14 cellular contexts compared by ENCODE assay signal in genomic region chr16:63978240-63978639, GRCh38.
DNase-seq lines count a peak whose midpoint lies in the region; TF ChIP-seq lines count a peak whose summit lies in the region.
"Had no signal": no experiment of that assay in that cellular context is flagged by ENCODE, and none has a peak within 500 bp of the region (broad histone marks: within the 10 kb centered on the region; RNA-seq: fewer than 3 reads in every experiment).

No MANE protein-coding gene starts in this region.

- H3K4ac ChIP-seq in H9 (ENCODE audit: low read depth, low read length): no peak overlapping the region

- H4K20me1 ChIP-seq in H9 (ENCODE audit: control insufficient read depth, insufficient read depth, insufficient read length) (no peaks in the 10 kb centered on the region), OCI-LY1 (ENCODE audit: insufficient read depth, low read length) (no peaks in the 10 kb centered on the region)

- H3K9me3 ChIP-seq in H9 (ENCODE audit: control insufficient read depth, low read depth, low read length): no peaks in the 10 kb centered on the region
- 0 out of 2 replicates have a peak, but pooled peaks cover 5% of the 10 kb centered on the region for H3K9me3 ChIP-seq in OCI-LY1 (ENCODE audit: low read length)

- no peak overlapping the region for H2BK12ac ChIP-seq in H9 (ENCODE audit: insufficient read length, low read depth, low read length)

- H3K9me3 Mint-ChIP-seq in H9: peaks cover 6% of the 10 kb centered on the region in 2 experiments; a peak in 3 of 5 replicates

- H3K4me3 ChIP-seq in OCI-LY1 (ENCODE audit: low read depth, low read length, poor library complexity, severe bottlenecking): no peak overlapping the region
- H3K4me3 ChIP-seq: GM23248 had no signal

- no peaks in the 10 kb centered on the region for H3K27me3 ChIP-seq in H9 (ENCODE audit: insufficient read depth, low read length)
- no peaks in the 10 kb centered on the region for H3K27me3 ChIP-seq in OCI-LY1 (ENCODE audit: insufficient read depth, low read length)

- H4K5ac ChIP-seq in H9 (ENCODE audit: insufficient read length, low read depth, low read length): no peak overlapping the region

- H3K18ac ChIP-seq in H9 (ENCODE audit: insufficient read length, low read depth, low read length): no peak overlapping the region

- peaks cover 10% of the 10 kb centered on the region for H3K4me1 ChIP-seq in H9 (ENCODE audit: insufficient read depth, low read length)
- peaks cover 6% of the 10 kb centered on the region for H3K4me1 ChIP-seq in OCI-LY1 (ENCODE audit: insufficient read depth, low read length, severe bottlenecking)

- H2AFZ ChIP-seq in H9 (ENCODE audit: low read length) (no peak overlapping the region), OCI-LY1 (ENCODE audit: low read length) (0 out of 2 replicates have a peak overlapping the region, but pooled peaks have one; percentile 31)
- H2AFZ ChIP-seq: GM23248 had no signal

- H2AK5ac ChIP-seq in H9 (ENCODE audit: insufficient read length, low read length): no peak overlapping the region

- H3K79me1 ChIP-seq in H9 (ENCODE audit: insufficient read depth, low read depth, low read length, poor library complexity, severe bottlenecking): no peaks in the 10 kb centered on the region

- no peak overlapping the region for H3K4me3 Mint-ChIP-seq in H9
- H3K4me3 Mint-ChIP-seq: B cell; CD4-positive, alpha-beta memory T cell had no signal

- no peaks in the 10 kb centered on the region for H3K23me2 ChIP-seq in H9 (ENCODE audit: insufficient read length, low read depth, low read length, poor library complexity, severe bottlenecking)

- no peak overlapping the region for H3K4me2 ChIP-seq in H9 (ENCODE audit: insufficient read depth, insufficient read length, low read length)
- no peak overlapping the region for H3K4me2 ChIP-seq in OCI-LY1 (ENCODE audit: low read length)

- H3K56ac ChIP-seq in H9 (ENCODE audit: insufficient read length, low read depth, low read length): no peak overlapping the region

- H3K27ac Mint-ChIP-seq in H9: peak overlapping the region; percentile 49 to 81 (median 70); a peak in 5 of 7 replicates
- H3K27ac Mint-ChIP-seq: B cell; CD4-positive, alpha-beta memory T cell had no signal

- peaks cover 2 to 15% (median 4%) of the 10 kb centered on the region in 3 experiments; a peak in 4 of 7 replicates for H3K36me3 Mint-ChIP-seq in H9 (ENCODE audit: insufficient read depth in 1 of 3, low read depth in 3 of 3)
- H3K36me3 Mint-ChIP-seq: CD4-positive, alpha-beta memory T cell had no signal

- H3K4me1 Mint-ChIP-seq in H9: peaks cover 59% of the 10 kb centered on the region in 2 experiments
- H3K4me1 Mint-ChIP-seq: B cell; CD4-positive, alpha-beta memory T cell had no signal

- H3K27ac ChIP-seq in H9 (ENCODE audit: insufficient read length, low read depth, low read length): no peak overlapping the region
- H3K27ac ChIP-seq in OCI-LY1 (ENCODE audit: low read depth, low read length, poor library complexity, severe bottlenecking): no peak overlapping the region
- H3K27ac ChIP-seq: GM23248 had no signal

- DNase-seq in H9 (no peak), iPS DF 4.7 (ENCODE audit: extremely low read depth, low spot score) (peak; percentile 44), MV-4-11 (lab: John Stamatoyannopoulos, UW) (no peak), midbrain (lab: John Stamatoyannopoulos, UW) (no peak)
- DNase-seq in NK-92 treated with Interleukin-12 subunit alpha and Interleukin-12 subunit beta, amount 100 ng/mL, for 24 hours (lab: John Stamatoyannopoulos, UW): no peak
- no peak for DNase-seq in stimulated activated CD4-positive, alpha-beta T cell treated with anti-CD3 and anti-CD28 coated beads, Interleukin-4, amount 100 ng/mL, for 4 hours
- DNase-seq: C1 segment of cervical spinal cord; CD4-positive, alpha-beta memory T cell; DMS153; DMS79 treated with DMSO at 0.1 percent for 48 hours; EL; GM23248 had no signal

- H4K91ac ChIP-seq in H9 (ENCODE audit: insufficient read length, low read depth, low read length): no peak overlapping the region

- H3K27me3 Mint-ChIP-seq in H9 (ENCODE audit: low read depth): no peaks in the 10 kb centered on the region; the same call in 1 of the 2 replicates
- H3K27me3 Mint-ChIP-seq: B cell; CD4-positive, alpha-beta memory T cell had no signal

- no peaks in the 10 kb centered on the region for H3K79me2 ChIP-seq in H9 (ENCODE audit: insufficient read depth, low read length)
- H3K79me2 ChIP-seq in OCI-LY1 (ENCODE audit: insufficient read depth, low read length): no peaks in the 10 kb centered on the region

- no peak overlapping the region for H2BK20ac ChIP-seq in H9 (ENCODE audit: low read depth, low read length, poor library complexity, severe bottlenecking)

- no peak overlapping the region for H2BK120ac ChIP-seq in H9 (ENCODE audit: low read depth, low read length, poor library complexity, severe bottlenecking)

- H2BK5ac ChIP-seq in H9 (ENCODE audit: insufficient read length, low read length): no peak overlapping the region

- H3K9ac ChIP-seq in H9 (ENCODE audit: extremely low read depth, insufficient read length, low read length): no peak overlapping the region
- no peak overlapping the region for H3K9ac ChIP-seq in OCI-LY1 (ENCODE audit: low read length)
- H3K9ac ChIP-seq: GM23248 had no signal

- H2BK15ac ChIP-seq in H9 (ENCODE audit: low read depth, low read length): no peak overlapping the region

- H3F3A ChIP-seq in OCI-LY1 (ENCODE audit: insufficient read depth, low read length): no peaks in the 10 kb centered on the region

- H3K9me2 ChIP-seq in OCI-LY1 (ENCODE audit: low read depth, low read length): no peaks in the 10 kb centered on the region

- no peak overlapping the region for H3K14ac ChIP-seq in H9 (ENCODE audit: insufficient read depth, low read length)

- no peaks in the 10 kb centered on the region for H3K36me3 ChIP-seq in OCI-LY1 (ENCODE audit: insufficient read depth, low read length)

- no peak overlapping the region for H3K23ac ChIP-seq in H9 (ENCODE audit: insufficient read length, low read depth, low read length)

- no peak for TF ChIP-seq CTCF in H9 (conservative IDR thresholded peaks at IDR 0.05)
- no peak for TF ChIP-seq CTCF in OCI-LY1 (IDR thresholded peaks at IDR 0.05; ENCODE audit: low read length)

- no peak overlapping the region for H3T11ph ChIP-seq in H9 (ENCODE audit: low read length)

- no peak overlapping the region for H4K8ac ChIP-seq in H9 (replicated peaks; ENCODE audit: insufficient read length, low read depth, low read length)
